14 cellular contexts compared by ENCODE assay signal in the genomic region with DNA sequence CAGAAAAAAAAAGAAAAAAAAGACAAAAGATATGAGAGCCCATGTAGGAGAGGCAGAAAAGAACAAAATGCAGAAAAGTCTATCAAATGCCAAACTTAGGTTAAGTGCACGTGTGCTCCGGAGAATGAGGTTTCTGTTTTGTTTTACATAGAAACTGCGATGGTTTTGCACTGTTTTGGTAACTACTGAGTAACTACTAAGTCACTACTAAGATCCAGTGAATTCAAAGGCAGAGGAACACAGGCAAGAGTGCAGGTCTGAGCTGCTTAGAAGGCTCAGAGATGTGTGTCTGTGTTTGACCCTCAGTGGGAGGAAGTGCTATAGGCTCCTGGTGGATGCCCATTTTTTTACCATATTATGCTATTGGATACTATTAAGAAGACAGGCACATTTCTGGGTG.
DNase-seq lines count a peak whose midpoint lies in the region; ATAC-seq and TF ChIP-seq lines count a peak whose summit lies in the region.
"Had no signal": no experiment of that assay in that cellular context is flagged by ENCODE, and none has a peak within 500 bp of the region (broad histone marks: within the 10 kb centered on the region; RNA-seq: fewer than 3 reads in every experiment).

No MANE protein-coding gene starts in this region.

- POLR2A ChIA-PET in MCF 10A (lab: Yijun Ruan, JAX), result interaction anchor here (0.8 to 2.5 kb wide), 4 partner anchors 13 to 560 kb away, joined by 3 to 18 read pairs (median 4); a partner anchor contains a TSS

- H3K9me3 Mint-ChIP-seq in MCF 10A (ENCODE audit: unreplicated experiment) (no peaks in the 10 kb centered on the region), mesothelial cell of epicardium (no peaks in the 10 kb centered on the region)
- no peaks in the 10 kb centered on the region for H3K9me3 Mint-ChIP-seq in activated T-cell treated with anti-CD3 and anti-CD28 coated beads, Interleukin-2, amount 50 U/mL, for 72 hours
- no peaks in the 10 kb centered on the region for H3K9me3 Mint-ChIP-seq in activated T-cell treated with anti-CD3 and anti-CD28 coated beads, Interleukin-2, amount 50 U/mL, for 4 hours
- H3K9me3 Mint-ChIP-seq: natural killer cell had no signal

- peak; percentile 55 for ATAC-seq in HG03439 (IDR thresholded peaks at IDR 0.05; ENCODE audit: unreplicated experiment)
- ATAC-seq in activated T-cell treated with anti-CD3 and anti-CD28 coated beads, Interleukin-2, amount 50 U/mL, for 72 hours (replicated peaks in 1 of 2), result no peak
- no peak for ATAC-seq in activated T-cell treated with anti-CD3 and anti-CD28 coated beads, Interleukin-2, amount 50 U/mL, for 4 hours
- ATAC-seq: HepG2, natural killer cell had no signal

- intact Hi-C loops in MCF 10A (cut with micrococcal nuclease), result loop anchor here (2.0 kb wide), 1 partner anchor 157 kb away; no protein-coding TSS in a partner anchor

- peak overlapping the region; percentile 73 for H3K27ac Mint-ChIP-seq in MCF 10A (ENCODE audit: low read depth, unreplicated experiment)
- H3K27ac Mint-ChIP-seq in mesothelial cell of epicardium, result peak overlapping the region; percentile 87
- no peak overlapping the region for H3K27ac Mint-ChIP-seq in activated T-cell treated with anti-CD3 and anti-CD28 coated beads, Interleukin-2, amount 50 U/mL, for 72 hours
- H3K27ac Mint-ChIP-seq: natural killer cell had no signal

- no TSS peak for BruUV-seq in MCF 10A (replicated peaks; lab: Mats Ljungman, UMichigan)

- DNase-seq in EH (ENCODE audit: low read depth) (peak; percentile 37), MCF 10A (ENCODE audit: unreplicated experiment) (peak; percentile 19), mesothelial cell of epicardium (ENCODE audit: low spot score in 2 of 2, unreplicated experiment in 2 of 2) (no peak), inferior parietal cortex (ENCODE audit: extremely low spot score) (no peak)
- no peak for DNase-seq in activated T-cell treated with anti-CD3 and anti-CD28 coated beads, Interleukin-2, amount 50 U/mL, for 72 hours
- no peak for DNase-seq in activated T-cell treated with anti-CD3 and anti-CD28 coated beads, Interleukin-2, amount 50 U/mL, for 4 hours
- DNase-seq in activated CD4-positive, alpha-beta T cell treated with anti-CD3 and anti-CD28 coated beads, Interleukin-2, amount 50 U/mL, for 1 hour, result no peak
- DNase-seq: activated CD4-positive, CD25-positive, alpha-beta regulatory T cell; activated T-cell treated with anti-CD3 and anti-CD28 coated beads, Interleukin-2, amount 50 U/mL, for 1 hour; natural killer cell; NCI-H1436 treated with DMSO at 0.1 percent for 48 hours; NCI-H69 had no signal

- CTCF ChIA-PET in MCF 10A (lab: Yijun Ruan, JAX), result interaction anchor here (0.7 kb wide), 1 partner anchor 583 kb away, joined by 3 read pairs; no protein-coding TSS in a partner anchor

- H3K4me1 Mint-ChIP-seq in MCF 10A (ENCODE audit: insufficient read depth, unreplicated experiment) (peaks cover 24% of the 10 kb centered on the region), mesothelial cell of epicardium (peaks cover 59% of the 10 kb centered on the region)
- no peaks in the 10 kb centered on the region for H3K4me1 Mint-ChIP-seq in activated T-cell treated with anti-CD3 and anti-CD28 coated beads, Interleukin-2, amount 50 U/mL, for 72 hours (ENCODE audit: low read depth)
- no peaks in the 10 kb centered on the region for H3K4me1 Mint-ChIP-seq in activated T-cell treated with anti-CD3 and anti-CD28 coated beads, Interleukin-2, amount 50 U/mL, for 4 hours (ENCODE audit: low read depth)

- no peaks in the 10 kb centered on the region for H3K27me3 Mint-ChIP-seq in MCF 10A (ENCODE audit: insufficient read depth, unreplicated experiment)
- no peaks in the 10 kb centered on the region for H3K27me3 Mint-ChIP-seq in mesothelial cell of epicardium (ENCODE audit: low read depth)
- H3K27me3 Mint-ChIP-seq in activated T-cell treated with anti-CD3 and anti-CD28 coated beads, Interleukin-2, amount 50 U/mL, for 72 hours (ENCODE audit: low read depth), result no peaks in the 10 kb centered on the region
- H3K27me3 Mint-ChIP-seq in activated T-cell treated with anti-CD3 and anti-CD28 coated beads, Interleukin-2, amount 50 U/mL, for 4 hours (ENCODE audit: low read depth), result no peaks in the 10 kb centered on the region

- H3K36me3 Mint-ChIP-seq in MCF 10A (ENCODE audit: insufficient read depth, unreplicated experiment), result no peaks in the 10 kb centered on the region
- no peaks in the 10 kb centered on the region for H3K36me3 Mint-ChIP-seq in mesothelial cell of epicardium
- no peaks in the 10 kb centered on the region for H3K36me3 Mint-ChIP-seq in activated T-cell treated with anti-CD3 and anti-CD28 coated beads, Interleukin-2, amount 50 U/mL, for 72 hours (ENCODE audit: insufficient read depth in 2 of 2)
- H3K36me3 Mint-ChIP-seq in activated T-cell treated with anti-CD3 and anti-CD28 coated beads, Interleukin-2, amount 50 U/mL, for 4 hours (ENCODE audit: insufficient read depth), result no peaks in the 10 kb centered on the region
- H3K36me3 Mint-ChIP-seq: natural killer cell had no signal

- H3K4me3 Mint-ChIP-seq in MCF 10A (ENCODE audit: unreplicated experiment) (peak overlapping the region; percentile 9), mesothelial cell of epicardium (no peak overlapping the region)
- no peak overlapping the region for H3K4me3 Mint-ChIP-seq in activated T-cell treated with anti-CD3 and anti-CD28 coated beads, Interleukin-2, amount 50 U/mL, for 72 hours
- H3K4me3 Mint-ChIP-seq in activated T-cell treated with anti-CD3 and anti-CD28 coated beads, Interleukin-2, amount 50 U/mL, for 4 hours, result no peak overlapping the region
- H3K4me3 Mint-ChIP-seq: natural killer cell had no signal

- TF ChIP-seq CTCF in MCF 10A (IDR thresholded peaks at IDR 0.05; ENCODE audit: unreplicated experiment), result no peak
- no peak for TF ChIP-seq CTCF in mesothelial cell of epicardium (IDR thresholded peaks at IDR 0.05; ENCODE audit: unreplicated experiment)

Comparison
In these comparisons a context has a peak if more than half of its experiments do, and no peak if none do; other contexts are left out.
1. DNase-seq: peak in EH (single experiment) and MCF 10A (single experiment); none in mesothelial cell of epicardium (0 of 2), activated T-cell treated with anti-CD3 and anti-CD28 coated beads, Interleukin-2, amount 50 U/mL, for 72 hours (0 of 2), inferior parietal cortex (single experiment), activated T-cell treated with anti-CD3 and anti-CD28 coated beads, Interleukin-2, amount 50 U/mL, for 4 hours (single experiment) and activated CD4-positive, alpha-beta T cell treated with anti-CD3 and anti-CD28 coated beads, Interleukin-2, amount 50 U/mL, for 1 hour (single experiment).